Comparison of ENCODE assay signal across 16 cellular contexts in genomic region chr20:32453467-32454163, GRCh38.
"Had no signal": no experiment of that assay in that cellular context is flagged by ENCODE, and none has a peak within 500 bp of the region (broad histone marks: within the 10 kb centered on the region; RNA-seq: fewer than 3 reads in every experiment).

No MANE protein-coding gene starts in this region.

- DNase-seq: activated CD4-positive, alpha-beta T cell treated with anti-CD3 and anti-CD28 coated beads, Interleukin-2, amount 10 ng/mL, durations not matched to agents 7 days and 5 days; activated CD4-positive, CD25-positive, alpha-beta regulatory T cell; activated effector memory CD4-positive, alpha-beta T cell treated with Interleukin-2 at 50 U/mL for 16 hours; islet precursor cell; naive B cell; SK-N-SH; stimulated activated CD4-positive, alpha-beta T cell treated with anti-CD3 and anti-CD28 coated beads, Interleukin-1b, Interleukin-23, amount 100 ng/mL, for 48 hours; stimulated activated naive B cell treated with anti-CD40 and anti-IgM and Interleukin-4, amounts not matched to agents 10 μg/mL and 1 μg/mL and 100 μg/mL, for 72 hours; trophoblast cell had no signal

- H3K27me3 Mint-ChIP-seq: activated CD4-positive, alpha-beta T cell treated with anti-CD3 and anti-CD28 coated beads, Interleukin-2, amount 10 ng/mL, durations not matched to agents 7 days and 5 days; activated naive CD8-positive, alpha-beta T cell; naive B cell had no signal

- H3K9me3 Mint-ChIP-seq: activated CD4-positive, alpha-beta T cell treated with anti-CD3 and anti-CD28 coated beads, Interleukin-2, amount 10 ng/mL, durations not matched to agents 7 days and 5 days; mesothelial cell of epicardium; naive B cell; stimulated activated naive B cell treated with anti-CD40 and anti-IgM and Interleukin-4, amounts not matched to agents 10 μg/mL and 1 μg/mL and 100 μg/mL, for 72 hours; T-helper 1 cell treated with Interleukin-12 subunit alpha and Interleukin-12 subunit beta and Interleukin-4 antibody, amounts not matched to agents 30 μg/mL and 1 μg/mL, for 36 hours had no signal

- H3K4me3 Mint-ChIP-seq: activated CD4-positive, alpha-beta T cell treated with anti-CD3 and anti-CD28 coated beads, Interleukin-2, amount 10 ng/mL, durations not matched to agents 7 days and 5 days; activated naive CD8-positive, alpha-beta T cell; mesothelial cell of epicardium; naive B cell; stimulated activated naive B cell treated with anti-CD40 and anti-IgM and Interleukin-4, amounts not matched to agents 10 μg/mL and 1 μg/mL and 100 μg/mL, for 72 hours; T-helper 1 cell treated with Interleukin-12 subunit alpha and Interleukin-12 subunit beta and Interleukin-4 antibody, amounts not matched to agents 30 μg/mL and 1 μg/mL, for 36 hours had no signal

- H3K36me3 Mint-ChIP-seq: activated naive CD8-positive, alpha-beta T cell; naive B cell; stimulated activated naive B cell treated with anti-CD40 and anti-IgM and Interleukin-4, amounts not matched to agents 10 μg/mL and 1 μg/mL and 100 μg/mL, for 72 hours had no signal

- H3K27me3 ChIP-seq: breast epithelium, heart left ventricle had no signal

- H3K9me3 ChIP-seq: breast epithelium, heart left ventricle, SK-N-SH had no signal

- H3K27ac Mint-ChIP-seq: activated CD4-positive, alpha-beta T cell treated with anti-CD3 and anti-CD28 coated beads, Interleukin-2, amount 10 ng/mL, durations not matched to agents 7 days and 5 days; T-helper 1 cell treated with Interleukin-12 subunit alpha and Interleukin-12 subunit beta and Interleukin-4 antibody, amounts not matched to agents 30 μg/mL and 1 μg/mL, for 36 hours had no signal

- H3K4me1 Mint-ChIP-seq: activated CD4-positive, alpha-beta T cell treated with anti-CD3 and anti-CD28 coated beads, Interleukin-2, amount 10 ng/mL, durations not matched to agents 7 days and 5 days had no signal

- ATAC-seq: heart left ventricle, right cardiac atrium had no signal

- H3K27ac ChIP-seq: heart left ventricle had no signal

- H3K4me3 ChIP-seq: breast epithelium, heart left ventricle, smooth muscle cell had no signal
